9 cellular contexts compared by ENCODE assay signal in genomic region chr17:75941442-75941819, GRCh38. TPM values are rescaled to one million over a fixed set of nuclear protein-coding genes. Genes with fewer than 3 reads are reported as not detected.
DNase-seq lines count a peak whose midpoint lies in the region; ATAC-seq and TF ChIP-seq lines count a peak whose summit lies in the region.
"Had no signal": no experiment of that assay in that cellular context is flagged by ENCODE, and none has a peak within 500 bp of the region (broad histone marks: within the 10 kb centered on the region; RNA-seq: fewer than 3 reads in every experiment).

No MANE protein-coding gene starts in this region.

- H3K9me3 ChIP-seq in cardiac muscle cell (ENCODE audit: low read depth): no peaks in the 10 kb centered on the region
- H3K9me3 ChIP-seq in mesodermal cell (ENCODE audit: control insufficient read depth, low read length): no peaks in the 10 kb centered on the region
- no peaks in the 10 kb centered on the region for H3K9me3 ChIP-seq in uterus
- H3K9me3 ChIP-seq: adrenal gland had no signal

- no peak for TF ChIP-seq CTCF in cardiac muscle cell (IDR thresholded peaks at IDR 0.05; ENCODE audit: low read depth, low read length)
- no peak for TF ChIP-seq CTCF in astrocyte of the spinal cord (IDR thresholded peaks at IDR 0.05; ENCODE audit: low read depth, low read length)
- TF ChIP-seq CTCF in uterus (IDR thresholded peaks at IDR 0.05): no peak

- peaks cover 8% of the 10 kb centered on the region for H3K36me3 ChIP-seq in cardiac muscle cell
- H3K36me3 ChIP-seq in mesodermal cell (ENCODE audit: control insufficient read depth, insufficient read depth, low read length): peaks cover 30% of the 10 kb centered on the region
- H3K36me3 ChIP-seq in uterus: no peaks in the 10 kb centered on the region

- H3K27me3 ChIP-seq in cardiac muscle cell: no peaks in the 10 kb centered on the region
- H3K27me3 ChIP-seq in uterus: no peaks in the 10 kb centered on the region
- H3K27me3 ChIP-seq: adrenal gland had no signal

- in situ Hi-C loops in astrocyte of the spinal cord (cut with HindIII; ENCODE audit: low sequenced_read_pairs): no loop called here

- 60 to 100% methylated on average over 1 to 2 of the region's 6 CpGs for WGBS in mesodermal cell (ENCODE audit: insufficient coverage in 2 of 2), 2 experiments

- peaks cover 3% of the 10 kb centered on the region for H3K4me1 ChIP-seq in cardiac muscle cell (ENCODE audit: low read depth)
- peaks cover 5% of the 10 kb centered on the region for H3K4me1 ChIP-seq in mesodermal cell (ENCODE audit: control insufficient read depth, insufficient read depth, low read length, poor library complexity, severe bottlenecking)
- no peaks in the 10 kb centered on the region for H3K4me1 ChIP-seq in uterus

- H3K27ac ChIP-seq in cardiac muscle cell (no peak overlapping the region), mesodermal cell (ENCODE audit: low read depth, low read length, severe bottlenecking) (peak overlapping the region; percentile 59), uterus (peak overlapping the region in 1 of 2 donors; percentile 79)

- H3K4me3 ChIP-seq in cardiac muscle cell: peak overlapping the region; percentile 94
- H3K4me3 ChIP-seq in astrocyte of the spinal cord (ENCODE audit: low read depth, low read length): peak overlapping the region; percentile 28
- H3K4me3 ChIP-seq in mesodermal cell (ENCODE audit: extremely low read depth, insufficient read depth, low read length, poor library complexity, severe bottlenecking): no peak overlapping the region
- H3K4me3 ChIP-seq in uterus: peak overlapping the region; percentile 76 to 88

- no peak for ATAC-seq in Right ventricle myocardium inferior
- ATAC-seq in HG03354 (IDR thresholded peaks at IDR 0.05; ENCODE audit: poor library complexity, severe bottlenecking, unreplicated experiment): no peak

- TF ChIP-seq POLR2A in uterus (IDR thresholded peaks at IDR 0.05): no peak

- DNase-seq in cardiac muscle cell (ENCODE audit: low read depth in 1 of 2, low spot score in 1 of 2): no peak
- no peak for DNase-seq in Right ventricle myocardium inferior (ENCODE audit: missing footprints)
- DNase-seq in astrocyte of the spinal cord (ENCODE audit: low read depth, low spot score): no peak
- DNase-seq in uterus: peak in 1 of 2 donors; percentile 28
- DNase-seq in OCI-M1 (lab: John Stamatoyannopoulos, UW): no peak
- no peak for DNase-seq in NOMO-1 treated with dmso at 0.1 percent for 144 hours (lab: John Stamatoyannopoulos, UW; ENCODE audit: unreplicated experiment)

- intact Hi-C loops in Right ventricle myocardium inferior (cut with DNase I) (loop anchor here (2.0 kb wide), 1 partner anchor 39 kb away; no protein-coding TSS in a partner anchor), uterus (cut with DNase I; ENCODE audit: low total_unique reads) (no loop called here)

RNA-seq across cellular contexts. Expression of gene FBF1, which starts 0.6 kb away (rescaled TPM):
- total RNA-seq in cardiac muscle cell (13.8 and 15.9 TPM in 2 replicates), Right ventricle myocardium inferior (3.5 TPM), uterus (10 to 100 TPM; 11.0 to 16.5 (median 14.2) TPM)
- 8.2 and 11.8 TPM in 2 replicates for polyA plus RNA-seq in cardiac muscle cell
- polyA plus RNA-seq in mesodermal cell (2013, experiment 1 of 2): 7.7 TPM
- 6.1 TPM for polyA plus RNA-seq in mesodermal cell (2013, experiment 2 of 2)

RNA-seq across cellular contexts. Expression of gene MRPL38, which starts 36.7 kb away (rescaled TPM):
- total RNA-seq in cardiac muscle cell (63.9 and 68.0 TPM in 2 replicates), Right ventricle myocardium inferior (115 TPM), uterus (10 to 100 TPM; 32.3 to 99.8 (median 47.8) TPM)
- polyA plus RNA-seq in cardiac muscle cell: 222 and 227 TPM in 2 replicates
- polyA plus RNA-seq in mesodermal cell (2013, experiment 1 of 2): 51.2 TPM
- 46.2 TPM for polyA plus RNA-seq in mesodermal cell (2013, experiment 2 of 2)

RNA-seq across cellular contexts. Expression of gene ACOX1, which starts 37.5 kb away (rescaled TPM):
- total RNA-seq in cardiac muscle cell (27.7 and 43.0 TPM in 2 replicates), Right ventricle myocardium inferior (80.9 TPM), uterus (10 to 100 TPM; 11.2 to 70.0 (median 42.0) TPM)
- 15.5 and 21.3 TPM in 2 replicates for polyA plus RNA-seq in cardiac muscle cell
- polyA plus RNA-seq in mesodermal cell (2013, experiment 1 of 2): 17.0 TPM
- polyA plus RNA-seq in mesodermal cell (2013, experiment 2 of 2): 13.8 TPM

RNA-seq across cellular contexts. Expression of gene TEN1, which starts 37.6 kb away (rescaled TPM):
- 23.8 and 27.4 TPM in 2 replicates for total RNA-seq in cardiac muscle cell
- 15.6 and 26.9 TPM in 2 replicates for polyA plus RNA-seq in cardiac muscle cell
- total RNA-seq in Right ventricle myocardium inferior: 9.4 TPM
- 11.9 TPM for polyA plus RNA-seq in mesodermal cell (2013, experiment 1 of 2)
- 7.2 TPM for polyA plus RNA-seq in mesodermal cell (2013, experiment 2 of 2)
- total RNA-seq in uterus: 10 to 100 TPM in 3 of 4 donors, 1 to 10 TPM in 1; 3.1 to 17.2 (median 15.0) TPM

RNA-seq across cellular contexts. Expression of gene TRIM65, which starts 44.7 kb away (rescaled TPM):
- total RNA-seq in cardiac muscle cell (20.2 and 31.5 TPM in 2 replicates), Right ventricle myocardium inferior (11.3 TPM), uterus (10 to 100 TPM; 20.0 to 36.9 (median 30.1) TPM)
- polyA plus RNA-seq in cardiac muscle cell: 14.6 and 16.8 TPM in 2 replicates
- 21.3 TPM for polyA plus RNA-seq in mesodermal cell (2013, experiment 1 of 2)
- 20.0 TPM for polyA plus RNA-seq in mesodermal cell (2013, experiment 2 of 2)
